24 cellular contexts compared by ENCODE assay signal in the genomic region with DNA sequence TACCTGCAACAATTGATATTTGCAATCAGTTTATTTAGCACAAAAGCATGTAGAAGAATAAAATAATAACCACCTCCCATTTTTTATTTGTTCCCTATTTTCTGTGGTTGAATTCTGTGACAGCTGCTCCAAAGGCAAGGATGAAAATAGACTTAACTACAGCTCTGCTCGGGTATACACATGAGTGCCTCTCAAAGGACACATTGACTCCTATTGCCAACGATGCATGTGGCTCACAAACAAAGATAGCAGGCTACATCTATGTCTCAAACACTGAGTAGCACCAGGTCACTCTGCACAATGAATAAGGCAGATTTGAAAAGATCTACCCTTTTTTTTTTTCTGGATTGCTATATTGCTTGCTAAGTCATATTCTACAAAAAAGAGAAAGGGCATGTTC.
DNase-seq lines count a peak whose midpoint lies in the region; TF ChIP-seq lines count a peak whose summit lies in the region.
"Had no signal": no experiment of that assay in that cellular context is flagged by ENCODE, and none has a peak within 500 bp of the region (broad histone marks: within the 10 kb centered on the region; RNA-seq: fewer than 3 reads in every experiment).

No MANE protein-coding gene starts in this region.

- intact Hi-C loops in PC-9 (cut with micrococcal nuclease; ENCODE audit: unreplicated experiment): no loop called here
- intact Hi-C loops in tibial artery (cut with DNase I; ENCODE audit: low total_unique reads): no loop called here

- H3K4me3 Mint-ChIP-seq in neural progenitor cell: no peak overlapping the region
- H3K4me3 Mint-ChIP-seq: activated B cell treated with CpG ODN at 0.5 μM for 24 hours; activated T-helper 17 cell treated with anti-CD3 and anti-CD28 coated beads, Interleukin-2, amount 50 U/mL, for 72 hours; CD4-positive, alpha-beta memory T cell had no signal

- peaks cover 21% of the 10 kb centered on the region for H3K4me1 Mint-ChIP-seq in neural progenitor cell
- H3K4me1 Mint-ChIP-seq: activated B cell treated with CpG ODN at 0.5 μM for 24 hours; activated T-helper 17 cell treated with anti-CD3 and anti-CD28 coated beads, Interleukin-2, amount 50 U/mL, for 72 hours; CD4-positive, alpha-beta memory T cell had no signal

- H3F3A ChIP-seq in neural progenitor cell (ENCODE audit: low read depth): no peaks in the 10 kb centered on the region
- no peaks in the 10 kb centered on the region for H3F3A ChIP-seq in PC-9 (ENCODE audit: insufficient read depth, low read depth)

- no TSS peak for BruUV-seq in PC-9 (replicated peaks; lab: Mats Ljungman, UMichigan)

- peaks cover 5% of the 10 kb centered on the region for H3K9me3 Mint-ChIP-seq in neural progenitor cell
- H3K9me3 Mint-ChIP-seq: activated B cell treated with CpG ODN at 0.5 μM for 24 hours had no signal

- no peaks in the 10 kb centered on the region for H3K36me3 Mint-ChIP-seq in neural progenitor cell
- H3K36me3 Mint-ChIP-seq: activated naive CD4-positive, alpha-beta T cell treated with anti-CD3 and anti-CD28 coated beads, Interleukin-2, amount 50 U/mL, for 72 hours; CD4-positive, alpha-beta memory T cell had no signal

- H3K4me3 ChIP-seq in neural progenitor cell: no peak overlapping the region
- no peak overlapping the region for H3K4me3 ChIP-seq in PC-9
- H3K4me3 ChIP-seq in tibial artery: no peak overlapping the region
- H3K4me3 ChIP-seq: psoas muscle, stomach, tibial nerve had no signal

- no peaks in the 10 kb centered on the region for H3K9me3 ChIP-seq in neural progenitor cell (ENCODE audit: low read depth)
- no peaks in the 10 kb centered on the region for H3K9me3 ChIP-seq in PC-9 (ENCODE audit: insufficient read depth, low read depth)
- no peaks in the 10 kb centered on the region for H3K9me3 ChIP-seq in tibial artery
- H3K9me3 ChIP-seq: psoas muscle, stomach, tibial nerve had no signal

- H3K27me3 ChIP-seq in neural progenitor cell: no peaks in the 10 kb centered on the region
- H3K27me3 ChIP-seq in PC-9 (ENCODE audit: insufficient read depth, low read depth): no peaks in the 10 kb centered on the region
- H3K27me3 ChIP-seq in tibial artery: no peaks in the 10 kb centered on the region
- H3K27me3 ChIP-seq: stomach, tibial nerve had no signal

- peaks cover 22% of the 10 kb centered on the region for H3K4me1 ChIP-seq in neural progenitor cell
- no peaks in the 10 kb centered on the region for H3K4me1 ChIP-seq in PC-9 (replicated peaks; ENCODE audit: insufficient read depth)
- no peaks in the 10 kb centered on the region for H3K4me1 ChIP-seq in tibial artery
- H3K4me1 ChIP-seq: psoas muscle, stomach, tibial nerve had no signal

- H3K27ac ChIP-seq in neural progenitor cell: no peak overlapping the region
- no peak overlapping the region for H3K27ac ChIP-seq in PC-9
- H3K27ac ChIP-seq in tibial artery: no peak overlapping the region
- H3K27ac ChIP-seq: KMS-11, psoas muscle, stomach, tibial nerve had no signal

- H3K79me2 ChIP-seq in neural progenitor cell (ENCODE audit: low read depth): no peaks in the 10 kb centered on the region
- no peaks in the 10 kb centered on the region for H3K79me2 ChIP-seq in PC-9 (ENCODE audit: low read depth)

- H3K9me2 ChIP-seq in PC-9 (ENCODE audit: insufficient read depth): no peaks in the 10 kb centered on the region

- POLR2A ChIA-PET in PC-9 (lab: Charles Lee; ENCODE audit: unreplicated experiment): no interaction called here

- H3K27me3 Mint-ChIP-seq in neural progenitor cell (ENCODE audit: insufficient read depth, low read depth): peaks cover 3% of the 10 kb centered on the region
- H3K27me3 Mint-ChIP-seq: activated B cell treated with CpG ODN at 0.5 μM for 24 hours; activated T-helper 17 cell treated with anti-CD3 and anti-CD28 coated beads, Interleukin-2, amount 50 U/mL, for 72 hours; CD4-positive, alpha-beta memory T cell had no signal

- DNase-seq in NCI-H2171 treated with DMSO at 0.1 percent for 48 hours (lab: John Stamatoyannopoulos, UW) (peak; percentile 41), NCI-H2171 (lab: John Stamatoyannopoulos, UW) (no peak), NCI-H1092 treated with DMSO at 0.1 percent for 48 hours (lab: John Stamatoyannopoulos, UW) (peak; percentile 8), NCI-H446 treated with DMSO at 0.1 percent for 48 hours (lab: John Stamatoyannopoulos, UW) (peak; percentile 92), neural progenitor cell (ENCODE audit: low spot score) (peak; percentile 67), cerebellar nuclear complex (lab: John Stamatoyannopoulos, UW) (no peak), PC-9 (no peak), tibial artery (no peak)
- DNase-seq: 8988T; activated B cell treated with CpG ODN at 0.5 μM for 24 hours; aorta; CD4-positive, alpha-beta memory T cell; DMS79 treated with DMSO at 0.1 percent for 48 hours; kidney glomerular epithelial cell; NCI-H2029; nucleus accumbens; psoas muscle; stimulated activated CD8-positive, alpha-beta memory T cell treated with anti-CD3 and anti-CD28 coated beads, Interleukin-4, amount 100 ng/mL, for 48 hours; stomach; T1000 had no signal

- H3K9ac ChIP-seq in neural progenitor cell: no peak overlapping the region
- H3K9ac ChIP-seq: KMS-11 had no signal

- H4K20me1 ChIP-seq in neural progenitor cell (ENCODE audit: low read depth) (no peaks in the 10 kb centered on the region), PC-9 (ENCODE audit: insufficient read depth) (no peaks in the 10 kb centered on the region)

- H2AFZ ChIP-seq in neural progenitor cell (replicated peaks): no peak overlapping the region
- no peak overlapping the region for H2AFZ ChIP-seq in PC-9

- TF ChIP-seq CTCF in neural progenitor cell (IDR thresholded peaks at IDR 0.05) (no peak), PC-9 (conservative IDR thresholded peaks at IDR 0.05) (no peak), tibial artery (IDR thresholded peaks at IDR 0.05) (no peak)

- peak overlapping the region; percentile 67 for H3K27ac Mint-ChIP-seq in neural progenitor cell
- H3K27ac Mint-ChIP-seq: activated B cell treated with CpG ODN at 0.5 μM for 24 hours; activated naive CD4-positive, alpha-beta T cell treated with anti-CD3 and anti-CD28 coated beads, Interleukin-2, amount 50 U/mL, for 72 hours; activated T-helper 17 cell treated with anti-CD3 and anti-CD28 coated beads, Interleukin-2, amount 50 U/mL, for 72 hours; CD4-positive, alpha-beta memory T cell had no signal

- H3K4me2 ChIP-seq in neural progenitor cell (peak overlapping the region; percentile 28), PC-9 (no peak overlapping the region)
- H3K4me2 ChIP-seq: KMS-11 had no signal

- CTCF ChIA-PET in PC-9 (lab: Charles Lee): no interaction called here

- H3K36me3 ChIP-seq in neural progenitor cell (no peaks in the 10 kb centered on the region), PC-9 (ENCODE audit: low read depth) (no peaks in the 10 kb centered on the region), tibial artery (no peaks in the 10 kb centered on the region)
- H3K36me3 ChIP-seq: stomach, tibial nerve had no signal

Comparison
In these comparisons a context has a peak if more than half of its experiments do, and no peak if none do; other contexts are left out.
1. DNase-seq: peak in NCI-H2171 treated with DMSO at 0.1 percent for 48 hours (single experiment), NCI-H1092 treated with DMSO at 0.1 percent for 48 hours (single experiment), NCI-H446 treated with DMSO at 0.1 percent for 48 hours (single experiment) and neural progenitor cell (single experiment); none in NCI-H2171 (single experiment), cerebellar nuclear complex (0 of 2), PC-9 (0 of 2) and tibial artery (0 of 2).